Comparison of ENCODE assay signal across 24 cellular contexts in the genomic region with DNA sequence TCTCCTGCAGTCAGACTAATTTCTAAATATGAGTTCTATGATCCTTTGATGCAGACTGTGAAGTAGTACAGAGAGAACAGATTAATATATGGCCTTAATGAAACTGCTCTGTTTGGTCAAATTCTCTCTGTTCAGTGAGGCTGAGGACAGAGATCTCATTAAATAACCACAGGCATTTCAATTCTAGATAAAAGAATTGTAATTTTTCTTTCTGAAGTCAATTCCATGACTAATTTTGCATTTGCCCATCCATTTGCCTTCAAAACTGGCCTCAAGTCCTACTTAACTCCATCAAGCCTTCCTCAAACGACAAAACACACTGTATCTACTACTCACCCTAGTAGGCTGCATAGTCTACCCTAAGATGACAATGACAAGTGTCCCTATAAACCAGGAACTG.
"Had no signal": no experiment of that assay in that cellular context is flagged by ENCODE, and none has a peak within 500 bp of the region (broad histone marks: within the 10 kb centered on the region; RNA-seq: fewer than 3 reads in every experiment).

No MANE protein-coding gene starts in this region.

- H3K9me3 Mint-ChIP-seq: activated CD4-positive, alpha-beta T cell treated with anti-CD3 and anti-CD28 coated beads, Interleukin-2, amount 10 ng/mL, durations not matched to agents 24 days and 14 days; activated CD8-positive, alpha-beta T cell treated with anti-CD3 and anti-CD28 coated beads for 36 hours; activated naive CD4-positive, alpha-beta T cell treated with anti-CD3 and anti-CD28 coated beads, Interleukin-2, amount 10 ng/mL, durations not matched to agents 7 days and 5 days; activated T-helper 1 cell treated with anti-CD3 and anti-CD28 coated beads, Interleukin-12 subunit alpha, Interleukin-12 subunit beta, Interleukin-2, Interleukin-4 antibody, amounts not matched to agents 30 ng/mL and 10 ng/mL and 1 ng/mL, durations not matched to agents 14 hours and 24 hours and 36 hours; brain; effector memory CD8-positive, alpha-beta T cell; nephron; stimulated activated naive CD8-positive, alpha-beta T cell treated with anti-CD3 and anti-CD28 coated beads, Interleukin-15, amount 100 ng/mL, for 72 hours had no signal

- H3K4me1 Mint-ChIP-seq: activated naive CD4-positive, alpha-beta T cell treated with anti-CD3 and anti-CD28 coated beads, Interleukin-2, amount 10 ng/mL, durations not matched to agents 7 days and 5 days; nephron had no signal

- H3K9me3 ChIP-seq: gastroesophageal sphincter, neutrophil, right lobe of liver, thyroid gland, upper lobe of right lung had no signal

- H3K27me3 Mint-ChIP-seq: activated CD4-positive, alpha-beta T cell treated with anti-CD3 and anti-CD28 coated beads, Interleukin-2, amount 10 ng/mL, durations not matched to agents 24 days and 14 days; activated CD8-positive, alpha-beta T cell treated with anti-CD3 and anti-CD28 coated beads for 36 hours; activated naive CD4-positive, alpha-beta T cell treated with anti-CD3 and anti-CD28 coated beads, Interleukin-2, amount 10 ng/mL, durations not matched to agents 7 days and 5 days; brain; effector memory CD8-positive, alpha-beta T cell; stimulated activated naive CD8-positive, alpha-beta T cell treated with anti-CD3 and anti-CD28 coated beads, Interleukin-15, amount 100 ng/mL, for 72 hours; T-helper 17 cell had no signal

- H3K36me3 ChIP-seq: neutrophil, thyroid gland had no signal

- H3K4me3 Mint-ChIP-seq: activated CD4-positive, alpha-beta T cell treated with anti-CD3 and anti-CD28 coated beads, Interleukin-2, amount 10 ng/mL, durations not matched to agents 24 days and 14 days; activated CD8-positive, alpha-beta T cell treated with anti-CD3 and anti-CD28 coated beads for 36 hours; activated naive CD4-positive, alpha-beta T cell treated with anti-CD3 and anti-CD28 coated beads, Interleukin-2, amount 10 ng/mL, durations not matched to agents 7 days and 5 days; activated T-helper 1 cell treated with anti-CD3 and anti-CD28 coated beads, Interleukin-12 subunit alpha, Interleukin-12 subunit beta, Interleukin-2, Interleukin-4 antibody, amounts not matched to agents 30 ng/mL and 10 ng/mL and 1 ng/mL, durations not matched to agents 14 hours and 24 hours and 36 hours; brain; effector memory CD8-positive, alpha-beta T cell; nephron; stimulated activated naive CD8-positive, alpha-beta T cell treated with anti-CD3 and anti-CD28 coated beads, Interleukin-15, amount 100 ng/mL, for 72 hours; T-helper 17 cell had no signal

- ATAC-seq: activated CD8-positive, alpha-beta T cell treated with anti-CD3 and anti-CD28 coated beads for 36 hours; effector memory CD8-positive, alpha-beta T cell; gastroesophageal sphincter; left colon; right lobe of liver; stimulated activated naive CD8-positive, alpha-beta T cell treated with anti-CD3 and anti-CD28 coated beads, Interleukin-15, amount 100 ng/mL, for 72 hours; T-helper 17 cell; upper lobe of right lung had no signal

- H3K27me3 ChIP-seq: cardiac muscle cell, gastroesophageal sphincter, neutrophil, right lobe of liver, thyroid gland, upper lobe of right lung had no signal

- DNase-seq: activated CD4-positive, alpha-beta T cell treated with anti-CD3 and anti-CD28 coated beads, Interleukin-2, amount 10 ng/mL, durations not matched to agents 24 days and 14 days; activated CD4-positive, CD25-positive, alpha-beta regulatory T cell treated with anti-CD3 and anti-CD28 coated beads, Interleukin-2, amount 50 U/mL, for 72 hours; activated CD8-positive, alpha-beta T cell treated with anti-CD3 and anti-CD28 coated beads for 36 hours; activated gamma-delta T cell; activated naive CD4-positive, alpha-beta T cell treated with anti-CD3 and anti-CD28 coated beads, Interleukin-2, amount 10 ng/mL, durations not matched to agents 7 days and 5 days; cortex of kidney; effector memory CD8-positive, alpha-beta T cell; erythroblast; hippocampal formation; left colon; mammary epithelial cell; right lobe of liver; stimulated activated CD4-positive, alpha-beta T cell treated with anti-CD3 and anti-CD28 coated beads, Interleukin-4, amount 100 ng/mL, for 1 hour; stimulated activated naive CD8-positive, alpha-beta T cell treated with anti-CD3 and anti-CD28 coated beads, Interleukin-15, amount 100 ng/mL, for 72 hours; T-helper 17 cell; T1000; thyroid gland; upper lobe of right lung had no signal

- H3K4me3 ChIP-seq: cardiac muscle cell, gastroesophageal sphincter, right lobe of liver, thyroid gland, upper lobe of right lung had no signal

- H3K27ac Mint-ChIP-seq: activated CD4-positive, alpha-beta T cell treated with anti-CD3 and anti-CD28 coated beads, Interleukin-2, amount 10 ng/mL, durations not matched to agents 24 days and 14 days; activated CD8-positive, alpha-beta T cell treated with anti-CD3 and anti-CD28 coated beads for 36 hours; activated naive CD4-positive, alpha-beta T cell treated with anti-CD3 and anti-CD28 coated beads, Interleukin-2, amount 10 ng/mL, durations not matched to agents 7 days and 5 days; activated T-helper 1 cell treated with anti-CD3 and anti-CD28 coated beads, Interleukin-12 subunit alpha, Interleukin-12 subunit beta, Interleukin-2, Interleukin-4 antibody, amounts not matched to agents 30 ng/mL and 10 ng/mL and 1 ng/mL, durations not matched to agents 14 hours and 24 hours and 36 hours; effector memory CD8-positive, alpha-beta T cell; nephron; stimulated activated naive CD8-positive, alpha-beta T cell treated with anti-CD3 and anti-CD28 coated beads, Interleukin-15, amount 100 ng/mL, for 72 hours; T-helper 17 cell had no signal

- H3K4me1 ChIP-seq: gastroesophageal sphincter, upper lobe of right lung had no signal

- H3K27ac ChIP-seq: cardiac muscle cell, gastroesophageal sphincter, neutrophil, thyroid gland, upper lobe of right lung had no signal
